ENCODE assay signal across 27 cellular contexts in the genomic region with DNA sequence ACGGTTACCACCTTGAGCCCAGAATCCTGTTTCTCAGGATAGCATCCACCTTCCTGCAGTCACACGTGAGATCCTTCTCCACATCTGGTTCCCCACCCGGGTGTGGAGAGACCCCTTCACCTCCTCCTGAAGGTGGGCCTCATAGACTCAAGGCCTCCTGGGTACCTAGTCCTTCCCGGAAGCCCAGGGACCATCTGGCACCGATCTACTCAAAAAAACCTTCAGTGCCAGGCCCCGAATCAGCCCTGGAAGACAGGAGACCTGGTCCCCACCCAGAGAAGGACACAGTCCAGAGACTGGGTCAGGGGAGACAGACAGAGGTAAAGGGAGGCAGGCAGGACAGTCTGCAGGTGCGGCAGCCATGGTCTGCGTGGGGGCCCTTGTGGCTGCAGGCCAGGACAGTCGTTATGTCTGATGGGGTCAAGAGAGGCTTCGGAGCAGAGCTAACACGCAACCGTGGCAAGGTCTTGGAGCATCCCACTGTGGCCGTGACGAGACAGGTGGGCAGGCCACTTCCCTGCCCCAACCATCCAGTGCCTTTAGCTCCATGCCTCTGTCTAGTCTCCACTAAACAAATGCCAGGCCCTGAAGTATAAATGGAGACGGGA.
DNase-seq lines count a peak whose midpoint lies in the region; ATAC-seq, FAIRE-seq and TF ChIP-seq lines count a peak whose summit lies in the region.
"Had no signal": no experiment of that assay in that cellular context is flagged by ENCODE, and none has a peak within 500 bp of the region (broad histone marks: within the 10 kb centered on the region; RNA-seq: fewer than 3 reads in every experiment).

No MANE protein-coding gene starts in this region.

- no peak overlapping the region for H2AK5ac ChIP-seq in H9 (ENCODE audit: insufficient read length, low read length)
- no peak overlapping the region for H2AK5ac ChIP-seq in neuronal stem cell (ENCODE audit: low read depth, low read length)

- no peaks in the 10 kb centered on the region for H3K23me2 ChIP-seq in H9 (ENCODE audit: insufficient read length, low read depth, low read length, poor library complexity, severe bottlenecking)

- H3K18ac ChIP-seq in H9 (ENCODE audit: insufficient read length, low read depth, low read length), result no peak overlapping the region
- no peak overlapping the region for H3K18ac ChIP-seq in neuronal stem cell (ENCODE audit: low read length)

- H3K36me3 Mint-ChIP-seq in H9 (ENCODE audit: insufficient read depth in 1 of 3, low read depth in 3 of 3), result peaks cover 0 to 6% (median 0%) of the 10 kb centered on the region in 3 experiments; a peak in 4 of 7 replicates
- H3K36me3 Mint-ChIP-seq: CD8-positive, alpha-beta T cell had no signal

- H4K20me1 ChIP-seq in H9 (ENCODE audit: control insufficient read depth, insufficient read depth, insufficient read length), result peaks cover 2% of the 10 kb centered on the region

- H4K8ac ChIP-seq in H9 (replicated peaks; ENCODE audit: insufficient read length, low read depth, low read length) (no peak overlapping the region), neuronal stem cell (ENCODE audit: low read depth, low read length) (no peak overlapping the region)

- H3K9me3 ChIP-seq in H9 (ENCODE audit: control insufficient read depth, low read depth, low read length), result no peaks in the 10 kb centered on the region
- no peaks in the 10 kb centered on the region for H3K9me3 ChIP-seq in RWPE2 (ENCODE audit: severe bottlenecking)
- no peaks in the 10 kb centered on the region for H3K9me3 ChIP-seq in neuronal stem cell (replicated peaks in 1 of 2; ENCODE audit: control insufficient read depth in 2 of 2, insufficient read depth in 1 of 2, low read depth in 1 of 2, low read length in 2 of 2)
- H3K9me3 ChIP-seq: Caco-2, SK-N-SH had no signal

- WGBS in H9 (ENCODE audit: extremely low coverage, insufficient read length, low lambda C conversion rate), result no CpG with 5 or more reads among the region's 15 CpGs
- WGBS in neuronal stem cell (ENCODE audit: extremely low coverage in 2 of 2, insufficient read length in 2 of 2, insufficient replicate concordance in 1 of 2), 2 donors, result no CpG with 5 or more reads among the region's 15 CpGs

- no peak overlapping the region for H2BK15ac ChIP-seq in H9 (ENCODE audit: low read depth, low read length)
- no peak overlapping the region for H2BK15ac ChIP-seq in neuronal stem cell (ENCODE audit: low read length)

- H3K23ac ChIP-seq in H9 (ENCODE audit: insufficient read length, low read depth, low read length) (no peak overlapping the region), neuronal stem cell (ENCODE audit: low read depth, low read length, poor library complexity) (no peak overlapping the region)

- DNase-seq in H9 (peak; percentile 8), RWPE2 (ENCODE audit: low spot score) (peak; percentile 55), epithelial cell of prostate (ENCODE audit: low read depth, low spot score) (no peak), neuronal stem cell (ENCODE audit: low spot score) (no peak), OCI-M2 (lab: John Stamatoyannopoulos, UW; ENCODE audit: unreplicated experiment) (no peak), GM19239 (ENCODE audit: insufficient read length, low spot score) (no peak)
- no peak for DNase-seq in activated CD4-positive, alpha-beta T cell treated with anti-CD3 and anti-CD28 coated beads for 48 hours
- DNase-seq: Caco-2; CD8-positive, alpha-beta T cell; DMS79; EL; GDM1; H7; NCI-H1092; NCI-H1417 treated with DMSO at 0.1 percent for 48 hours; NCI-H1694 treated with DMSO at 0.1 percent for 48 hours; NCI-H2081; NCI-H226; NCI-H510A; NCI-H69; SK-N-SH; SW 1271 had no signal

- no peak overlapping the region for H3T11ph ChIP-seq in H9 (ENCODE audit: low read length)

- H3K9ac ChIP-seq in H9 (ENCODE audit: extremely low read depth, insufficient read length, low read length), result no peak overlapping the region
- peak overlapping the region; percentile 21 for H3K9ac ChIP-seq in neuronal stem cell (ENCODE audit: low read depth, low read length, poor library complexity)
- H3K9ac ChIP-seq: SK-N-SH had no signal

- no peak overlapping the region for H2AFZ ChIP-seq in H9 (ENCODE audit: low read length)
- H2AFZ ChIP-seq in neuronal stem cell (ENCODE audit: low read length), result no peak overlapping the region

- H3K79me2 ChIP-seq in H9 (ENCODE audit: insufficient read depth, low read length), result no peaks in the 10 kb centered on the region

- H3K79me1 ChIP-seq in H9 (ENCODE audit: insufficient read depth, low read depth, low read length, poor library complexity, severe bottlenecking) (no peaks in the 10 kb centered on the region), neuronal stem cell (ENCODE audit: low read depth, low read length) (no peaks in the 10 kb centered on the region)

- H3K4me3 ChIP-seq in RWPE2 (ENCODE audit: severe bottlenecking) (no peak overlapping the region), neuronal stem cell (ENCODE audit: low read length in 2 of 2) (no peak overlapping the region)
- H3K4me3 ChIP-seq: GM12878 had no signal

- H3K27me3 ChIP-seq in H9 (ENCODE audit: insufficient read depth, low read length) (no peaks in the 10 kb centered on the region), RWPE2 (ENCODE audit: insufficient read depth, poor library complexity, severe bottlenecking) (no peaks in the 10 kb centered on the region), neuronal stem cell (ENCODE audit: control insufficient read depth in 3 of 3, insufficient read depth in 3 of 3, low read depth in 1 of 3, low read length in 3 of 3) (no peaks in the 10 kb centered on the region)

- no peaks in the 10 kb centered on the region for H3K36me3 ChIP-seq in RWPE2 (ENCODE audit: low read depth)
- peaks cover 30 to 87% of the 10 kb centered on the region in 2 donors for H3K36me3 ChIP-seq in neuronal stem cell (replicated peaks in 1 of 2; ENCODE audit: control insufficient read depth in 2 of 2, insufficient read depth in 2 of 2, low read length in 2 of 2)

- no peak overlapping the region for H4K91ac ChIP-seq in H9 (ENCODE audit: insufficient read length, low read depth, low read length)
- no peak overlapping the region for H4K91ac ChIP-seq in neuronal stem cell (ENCODE audit: low read depth, low read length, poor library complexity)

- H3K9me3 Mint-ChIP-seq in H9, result no peaks in the 10 kb centered on the region
- H3K9me3 Mint-ChIP-seq: CD8-positive, alpha-beta T cell had no signal

- no peak overlapping the region for H3K14ac ChIP-seq in H9 (ENCODE audit: insufficient read depth, low read length)
- H3K14ac ChIP-seq in neuronal stem cell (ENCODE audit: low read length), result no peak overlapping the region

- ATAC-seq in RWPE2 (ENCODE audit: low read depth) (no peak), HG02678 (IDR thresholded peaks at IDR 0.05; ENCODE audit: unreplicated experiment) (no peak)
- ATAC-seq: CD8-positive, alpha-beta T cell; GM12878; Panc1 had no signal

- no peak overlapping the region for H3K4me3 Mint-ChIP-seq in H9
- H3K4me3 Mint-ChIP-seq: CD8-positive, alpha-beta T cell had no signal

- peaks cover 23 to 24% of the 10 kb centered on the region in 2 experiments for H3K4me1 Mint-ChIP-seq in H9

- peak overlapping the region in 2 of 3 experiments; percentile 34 to 93; a peak in 3 of 7 replicates for H3K27ac Mint-ChIP-seq in H9
- H3K27ac Mint-ChIP-seq: CD8-positive, alpha-beta T cell had no signal

- H3K27ac ChIP-seq in H9 (ENCODE audit: insufficient read length, low read depth, low read length) (no peak overlapping the region), RWPE2 (ENCODE audit: poor library complexity, severe bottlenecking) (peak overlapping the region; percentile 97), epithelial cell of prostate (peak overlapping the region; percentile 95), neuronal stem cell (replicated peaks; ENCODE audit: low read length) (no peak overlapping the region)
- H3K27ac ChIP-seq: C4-2B had no signal

- no peaks in the 10 kb centered on the region; the same call in 1 of the 2 replicates for H3K27me3 Mint-ChIP-seq in H9 (ENCODE audit: low read depth)

- H3K56ac ChIP-seq in H9 (ENCODE audit: insufficient read length, low read depth, low read length), result no peak overlapping the region

- TF ChIP-seq CTCF in H9 (conservative IDR thresholded peaks at IDR 0.05) (no peak), RWPE2 (IDR thresholded peaks at IDR 0.05; ENCODE audit: poor library complexity, severe bottlenecking) (no peak)

- H4K5ac ChIP-seq in H9 (ENCODE audit: insufficient read length, low read depth, low read length), result no peak overlapping the region

- no peak overlapping the region for H2BK12ac ChIP-seq in H9 (ENCODE audit: insufficient read length, low read depth, low read length)
- H2BK12ac ChIP-seq in neuronal stem cell (ENCODE audit: low read length), result no peak overlapping the region

- H3K4me2 ChIP-seq in H9 (ENCODE audit: insufficient read depth, insufficient read length, low read length) (no peak overlapping the region), neuronal stem cell (ENCODE audit: insufficient read depth, low read length, poor library complexity, severe bottlenecking) (no peak overlapping the region)
- H3K4me2 ChIP-seq: SK-N-SH had no signal

- no peak overlapping the region for H2BK5ac ChIP-seq in H9 (ENCODE audit: insufficient read length, low read length)
- H2BK5ac ChIP-seq in neuronal stem cell (ENCODE audit: low read length), result no peak overlapping the region

- H3K4me1 ChIP-seq in H9 (ENCODE audit: insufficient read depth, low read length) (no peaks in the 10 kb centered on the region; the same call in 1 of the 2 replicates), RWPE2 (ENCODE audit: insufficient read depth, poor library complexity, severe bottlenecking) (peaks cover 67% of the 10 kb centered on the region), neuronal stem cell (ENCODE audit: control insufficient read depth in 2 of 2, insufficient read depth in 1 of 2, low read depth in 1 of 2, low read length in 2 of 2) (peaks cover 0 to 12% of the 10 kb centered on the region in 2 donors)

- H3K4ac ChIP-seq in H9 (ENCODE audit: low read depth, low read length) (no peak overlapping the region), neuronal stem cell (ENCODE audit: low read length) (no peak overlapping the region)

- H2BK120ac ChIP-seq in H9 (ENCODE audit: low read depth, low read length, poor library complexity, severe bottlenecking) (no peak overlapping the region), neuronal stem cell (ENCODE audit: low read depth, low read length) (no peak overlapping the region)

- FAIRE-seq in GM19239 (lab: Jason Lieb, UNC), result no peak
- FAIRE-seq: A204.1, GM12878 had no signal

- no peak overlapping the region for H2BK20ac ChIP-seq in H9 (ENCODE audit: low read depth, low read length, poor library complexity, severe bottlenecking)

Comparison
In these comparisons a context has a peak if more than half of its experiments do, and no peak if none do; other contexts are left out.
1. DNase-seq: peak in H9 (single experiment) and RWPE2 (single experiment); none in epithelial cell of prostate (single experiment), neuronal stem cell (single experiment), OCI-M2 (single experiment), activated CD4-positive, alpha-beta T cell treated with anti-CD3 and anti-CD28 coated beads for 48 hours (single experiment) and GM19239 (single experiment).
2. H3K27ac ChIP-seq: peak in RWPE2 (single experiment) and epithelial cell of prostate (single experiment); none in H9 (single experiment) and neuronal stem cell (single experiment).